In genomic region chr13:20772401-20773131, GRCh38 we compare ENCODE assay signal across 8 cellular contexts. TPM values are rescaled to one million over a fixed set of nuclear protein-coding genes. Genes with fewer than 3 reads are reported as not detected.
DNase-seq lines count a peak whose midpoint lies in the region; ATAC-seq, FAIRE-seq and TF ChIP-seq lines count a peak whose summit lies in the region.

No MANE protein-coding gene starts in this region.

- 24% methylated on average over 8 of the region's 10 CpGs for WGBS in K562 (ENCODE audit: insufficient coverage, low coverage, missing lambda C conversion rate)

- no TSS peak for BruUV-seq in K562 (replicated peaks; lab: Mats Ljungman, UMichigan)

- H3K9ac ChIP-seq in K562 (ENCODE audit: insufficient read depth in 1 of 2, low read depth in 2 of 2, low read length in 2 of 2) (peak overlapping the region; percentile 57 to 92), muscle layer of colon (ENCODE audit: low read length) (peak overlapping the region; percentile 82)

- POLR2A ChIA-PET in K562 (lab: Yijun Ruan, JAX): interaction anchor here (0.6 to 0.7 kb wide), 2 partner anchors 12 to 1005 kb away, joined by 3 to 4 read pairs; no protein-coding TSS in a partner anchor

- DNase-seq in BE2C (no peak), LHCN-M2 (ENCODE audit: low read depth) (peak; percentile 54), K562 (ENCODE audit: extremely low read depth in 1 of 4, low spot score in 3 of 4) (peak in 1 of 4 experiments; percentile 23), NCI-H524 (lab: John Stamatoyannopoulos, UW) (no peak), NCI-H1417 treated with DMSO at 0.1 percent for 48 hours (lab: John Stamatoyannopoulos, UW) (no peak), NCI-H2029 (lab: John Stamatoyannopoulos, UW) (no peak)

- no peak for TF ChIP-seq POLR2A in K562 (conservative IDR thresholded peaks at IDR 0.05)

- CTCF ChIA-PET in K562 (lab: Yijun Ruan, JAX; ENCODE audit: low intra/inter-chr PET ratio): no interaction called here

- peak overlapping the region; percentile 88 for H3K4me2 ChIP-seq in K562 (ENCODE audit: insufficient read depth, low read length)

- H3K27ac ChIP-seq in K562 (ENCODE audit: extremely low read depth, low read depth, low read length) (peak overlapping the region; percentile 95), muscle layer of colon (ENCODE audit: low read depth, low read length) (peak overlapping the region; percentile 89)

- H3K9me3 ChIP-seq in BE2C (no peaks in the 10 kb centered on the region), K562 (replicated peaks; ENCODE audit: control insufficient read depth, insufficient read depth, low read depth, low read length) (0 out of 2 replicates have a peak, but pooled peaks cover 3% of the 10 kb centered on the region), muscle layer of colon (ENCODE audit: low read length) (no peaks in the 10 kb centered on the region)

- in situ Hi-C loops in K562 (cut with MboI): no loop called here

- H3K4me3 ChIP-seq in BE2C (ENCODE audit: low read depth, low read length) (peak overlapping the region; percentile 83), K562 (peak overlapping the region; percentile 60), muscle layer of colon (ENCODE audit: low read depth in 1 of 2, low read length in 2 of 2) (peak overlapping the region; percentile 51 to 92)

- no peaks in the 10 kb centered on the region for H3K4me1 ChIP-seq in BE2C
- H3K4me1 ChIP-seq in K562 (replicated peaks in 1 of 2; ENCODE audit: control insufficient read depth in 2 of 2, insufficient read depth in 2 of 2, low read length in 2 of 2): peaks cover 5 to 13% of the 10 kb centered on the region in 2 experiments; a peak in 3 of 5 replicates
- peaks cover 8% of the 10 kb centered on the region for H3K4me1 ChIP-seq in muscle layer of colon (ENCODE audit: insufficient read depth, low read length)

- intact Hi-C loops in K562 (cut with micrococcal nuclease): loop anchor here (5.0 kb wide), 1 partner anchor 60 kb away; no protein-coding TSS in a partner anchor

- no peaks in the 10 kb centered on the region for H3K36me3 ChIP-seq in BE2C
- peaks cover 24% of the 10 kb centered on the region; the same call in 2 of the 3 replicates for H3K36me3 ChIP-seq in K562 (ENCODE audit: control insufficient read depth, insufficient read depth, low read length)
- H3K36me3 ChIP-seq in muscle layer of colon (ENCODE audit: insufficient read depth, low read length): peaks cover 8% of the 10 kb centered on the region

- no peak for TF ChIP-seq CTCF in BE2C (IDR thresholded peaks at IDR 0.05; ENCODE audit: low read depth, low read length)
- no peak for TF ChIP-seq CTCF in K562 (IDR thresholded peaks at IDR 0.05 in 2 of 3, conservative IDR thresholded peaks at IDR 0.05 in 1 of 3; ENCODE audit: insufficient read depth in 2 of 3, low read depth in 1 of 3, low read length in 3 of 3)

- H4K20me1 ChIP-seq in K562 (replicated peaks; ENCODE audit: control insufficient read depth, insufficient read depth, low read length): no peaks in the 10 kb centered on the region

- TF ChIP-seq RAD21 in K562 (CRISPR knock-in tag; conservative IDR thresholded peaks at IDR 0.05 in 1 of 2, IDR thresholded peaks at IDR 0.05 in 1 of 2): no peak

- peak; percentile 6 for FAIRE-seq in K562 (lab: Jason Lieb, UNC)

- H3K79me2 ChIP-seq in K562 (ENCODE audit: control insufficient read depth, insufficient read depth, low read length): peaks cover 25% of the 10 kb centered on the region

- H2AFZ ChIP-seq in K562 (ENCODE audit: low read depth, low read length): peak overlapping the region; percentile 90

- no peaks in the 10 kb centered on the region for H3K9me1 ChIP-seq in K562 (ENCODE audit: control insufficient read depth, insufficient read depth, low read length)

- TF ChIP-seq EP300 in K562 (IDR thresholded peaks at IDR 0.05; ENCODE audit: low read length): no peak

- H3K27me3 ChIP-seq in BE2C (no peaks in the 10 kb centered on the region), K562 (ENCODE audit: control insufficient read depth in 2 of 2, insufficient read depth in 2 of 2, low read length in 2 of 2) (no peaks in the 10 kb centered on the region), muscle layer of colon (ENCODE audit: control insufficient read depth in 1 of 2, insufficient read depth in 2 of 2, low read length in 2 of 2) (no peaks in the 10 kb centered on the region)

- peak; percentile 6; the same call in 1 of the 3 replicates for ATAC-seq in K562
- ATAC-seq in GM19467 (IDR thresholded peaks at IDR 0.05; ENCODE audit: unreplicated experiment): no peak

TF ChIP-seq in K562, 482 proteins besides CTCF, POLR2A, EP300 and RAD21:
- TF ChIP-seq SMAD2 (IDR thresholded peaks at IDR 0.05; ENCODE audit: low read depth, low read length): no peak
- no peak for TF ChIP-seq ZNF274 (IDR thresholded peaks at IDR 0.05; ENCODE audit: borderline replicate concordance, low read depth, low read length)
- TF ChIP-seq TEAD2 (tag; IDR thresholded peaks at IDR 0.05): no peak
- TF ChIP-seq MYNN (IDR thresholded peaks at IDR 0.05): no peak
- TF ChIP-seq MYNN (CRISPR knock-in tag; IDR thresholded peaks at IDR 0.05): no peak
- no peak for TF ChIP-seq MXD1 (CRISPR knock-in tag; IDR thresholded peaks at IDR 0.05; ENCODE audit: borderline replicate concordance, poor library complexity, severe bottlenecking)
- no peak for TF ChIP-seq TOE1 (IDR thresholded peaks at IDR 0.05; ENCODE audit: borderline replicate concordance)
- no peak for TF ChIP-seq TOE1 (CRISPR knock-in tag; IDR thresholded peaks at IDR 0.05; ENCODE audit: borderline replicate concordance, low read depth)
- TF ChIP-seq GTF2B (IDR thresholded peaks at IDR 0.05; ENCODE audit: extremely low read depth, insufficient read length): no peak
- TF ChIP-seq ZFP36 (IDR thresholded peaks at IDR 0.05; ENCODE audit: low read depth, low read length, partially characterized antibody): no peak
- no peak for TF ChIP-seq MXI1 (IDR thresholded peaks at IDR 0.05; ENCODE audit: low read depth, low read length)
- TF ChIP-seq TAF1 (IDR thresholded peaks at IDR 0.05; ENCODE audit: control insufficient read depth, extremely low read depth, insufficient read depth, low read length, severe bottlenecking): no peak
- TF ChIP-seq SAFB (IDR thresholded peaks at IDR 0.05; ENCODE audit: borderline replicate concordance, low read depth, low read length): no peak
- no peak for TF ChIP-seq RBM22 (IDR thresholded peaks at IDR 0.05; ENCODE audit: low read depth, low read length, poor library complexity, severe bottlenecking)
- no peak for TF ChIP-seq LARP7 (IDR thresholded peaks at IDR 0.05)

RNA-seq across cellular contexts. Expression of gene EEF1AKMT1, which starts 1.2 kb away (rescaled TPM):
- 8.1 TPM for polyA plus RNA-seq in BE2C (2012; ENCODE audit: insufficient read depth, insufficient read length, low read depth)
- total RNA-seq in LHCN-M2 (2014; rRNA removed) (23.5 and 26.1 TPM in 2 replicates), K562 (2014; rRNA removed) (5.3 and 6.4 TPM in 2 replicates), K562 (2014; rRNA removed; fragmentation: Illumina TruSeq; extraction: Trizol) (8.9 and 9.0 TPM in 2 replicates), K562 (2015; rRNA removed; fragmentation: Illumina TruSeq; extraction: Trizol) (6.0 and 6.7 TPM in 2 replicates), K562 (2021) (6.0 and 7.0 TPM in 2 replicates)
- 27.0 TPM for polyA plus RNA-seq in LHCN-M2 (2012)
- 5.7 and 13.4 TPM in 2 replicates for total RNA-seq in K562 (2011; cell fraction: chromatin; rRNA removed; ENCODE audit: low replicate concordance)
- 1.8 and 3.7 TPM in 2 replicates for total RNA-seq in K562 (2011; cell fraction: nucleolus; rRNA removed)
- 6.1 and 6.9 TPM in 2 replicates for total RNA-seq in K562 (2011; cell fraction: nucleoplasm; rRNA removed)
- polyA plus RNA-seq in K562 (2011; rRNA removed) (9.7 and 10.7 TPM in 2 replicates), K562 (2014; fragmentation: Illumina TruSeq; extraction: Trizol) (7.0 and 7.9 TPM in 2 replicates), K562 (2014; fragmentation: Nextera tagmentation; extraction: Ambion mirVana) (10 to 100 TPM; 34.8 to 36.3 TPM), K562 (2014; rRNA removed) (6.1 and 8.9 TPM in 2 replicates)
- polyA plus RNA-seq in K562 (2011; cell fraction: cytosol; rRNA removed): 3.2 and 8.2 TPM in 2 replicates
- 1.6 and 4.9 TPM in 2 replicates for polyA plus RNA-seq in K562 (2011; cell fraction: nucleus; rRNA removed)
- 5.3 and 12.0 TPM in 2 replicates for polyA plus RNA-seq in K562 (2012)
- polyA minus RNA-seq in K562 (2011; rRNA and poly(A)+ RNA removed): 12.3 and 13.6 TPM in 2 replicates
- polyA minus RNA-seq in K562 (2011; cell fraction: cytosol; rRNA and poly(A)+ RNA removed): 4.6 and 5.3 TPM in 2 replicates
- 3.8 and 5.6 TPM in 2 replicates for polyA minus RNA-seq in K562 (2011; cell fraction: nucleus; rRNA and poly(A)+ RNA removed)
